26 cellular contexts compared by ENCODE assay signal in genomic region chr14:89243765-89244164, GRCh38.
DNase-seq lines count a peak whose midpoint lies in the region; ATAC-seq, FAIRE-seq and TF ChIP-seq lines count a peak whose summit lies in the region.
"Had no signal": no experiment of that assay in that cellular context is flagged by ENCODE, and none has a peak within 500 bp of the region (broad histone marks: within the 10 kb centered on the region; RNA-seq: fewer than 3 reads in every experiment).

No MANE protein-coding gene starts in this region.

- peaks cover 36 to 38% of the 10 kb centered on the region in 2 experiments for H3K4me1 Mint-ChIP-seq in H9
- H3K4me1 Mint-ChIP-seq in T-helper 17 cell: peaks cover 39% of the 10 kb centered on the region
- H3K4me1 Mint-ChIP-seq in memory B cell: peaks cover 41% of the 10 kb centered on the region
- peaks cover 29% of the 10 kb centered on the region for H3K4me1 Mint-ChIP-seq in type B pancreatic cell (ENCODE audit: unreplicated experiment)

- TF ChIP-seq CTCF in H9 (conservative IDR thresholded peaks at IDR 0.05): no peak
- no peak for TF ChIP-seq CTCF in type B pancreatic cell (conservative IDR thresholded peaks at IDR 0.05)

- H3K4ac ChIP-seq in H9 (ENCODE audit: low read depth, low read length): no peak overlapping the region

- H4K5ac ChIP-seq in H9 (ENCODE audit: insufficient read length, low read depth, low read length): no peak overlapping the region

- H3K4me3 Mint-ChIP-seq in H9 (peak overlapping the region in 1 of 2 experiments; percentile 10; a peak in 1 of 5 replicates), T-helper 17 cell (no peak overlapping the region), memory B cell (no peak overlapping the region), type B pancreatic cell (no peak overlapping the region)
- H3K4me3 Mint-ChIP-seq: activated CD4-positive, alpha-beta memory T cell treated with anti-CD3 and anti-CD28 coated beads, Interleukin-2, amount 10 ng/mL, durations not matched to agents 7 days and 5 days; activated naive CD4-positive, alpha-beta T cell treated with anti-CD3 and anti-CD28 coated beads, Interleukin-2, amount 10 ng/mL, durations not matched to agents 7 days and 5 days; stimulated activated naive CD8-positive, alpha-beta T cell treated with anti-CD3 and anti-CD28 coated beads, Interleukin-15, amount 100 ng/mL, for 72 hours had no signal

- H3K56ac ChIP-seq in H9 (ENCODE audit: insufficient read length, low read depth, low read length): no peak overlapping the region

- FAIRE-seq in RCC 7860 (lab: Jason Lieb, UNC): no peak
- FAIRE-seq: colon, D721Med, GM12891 had no signal

- H3K9me3 ChIP-seq in H9 (ENCODE audit: control insufficient read depth, low read depth, low read length) (no peaks in the 10 kb centered on the region), T-helper 17 cell (ENCODE audit: control insufficient read depth, low read length, poor library complexity, severe bottlenecking) (no peaks in the 10 kb centered on the region)
- H3K9me3 ChIP-seq: breast epithelium, heart left ventricle, SJSA1, tibial artery had no signal

- no peak overlapping the region for H3K9ac ChIP-seq in H9 (ENCODE audit: extremely low read depth, insufficient read length, low read length)
- H3K9ac ChIP-seq: GM23248 had no signal

- H3K23ac ChIP-seq in H9 (ENCODE audit: insufficient read length, low read depth, low read length): no peak overlapping the region

- ATAC-seq in T-helper 17 cell (no peak), memory B cell (ENCODE audit: low read depth) (no peak), HG03378 (IDR thresholded peaks at IDR 0.05; ENCODE audit: unreplicated experiment) (no peak)
- ATAC-seq: stimulated activated naive CD8-positive, alpha-beta T cell treated with anti-CD3 and anti-CD28 coated beads, Interleukin-15, amount 100 ng/mL, for 72 hours had no signal

- no peak overlapping the region for H2AFZ ChIP-seq in H9 (ENCODE audit: low read length)
- H2AFZ ChIP-seq: GM23248 had no signal

- no peak overlapping the region for H3K18ac ChIP-seq in H9 (ENCODE audit: insufficient read length, low read depth, low read length)

- no peaks in the 10 kb centered on the region for H3K23me2 ChIP-seq in H9 (ENCODE audit: insufficient read length, low read depth, low read length, poor library complexity, severe bottlenecking)

- peaks cover 9% of the 10 kb centered on the region; the same call in 1 of the 2 replicates for H3K79me2 ChIP-seq in H9 (ENCODE audit: insufficient read depth, low read length)

- H3K27me3 Mint-ChIP-seq in H9 (ENCODE audit: low read depth) (no peaks in the 10 kb centered on the region), T-helper 17 cell (no peaks in the 10 kb centered on the region), memory B cell (no peaks in the 10 kb centered on the region), type B pancreatic cell (no peaks in the 10 kb centered on the region)
- H3K27me3 Mint-ChIP-seq: activated CD4-positive, alpha-beta memory T cell treated with anti-CD3 and anti-CD28 coated beads, Interleukin-2, amount 10 ng/mL, durations not matched to agents 7 days and 5 days; activated naive CD4-positive, alpha-beta T cell treated with anti-CD3 and anti-CD28 coated beads, Interleukin-2, amount 10 ng/mL, durations not matched to agents 7 days and 5 days; stimulated activated naive CD8-positive, alpha-beta T cell treated with anti-CD3 and anti-CD28 coated beads, Interleukin-15, amount 100 ng/mL, for 72 hours had no signal

- WGBS in H9 (ENCODE audit: extremely low coverage, insufficient read length, low lambda C conversion rate): no CpG with 5 or more reads among the region's 6 CpGs

- H3K27ac Mint-ChIP-seq in H9 (peak overlapping the region; percentile 18 to 65 (median 24); a peak in 4 of 7 replicates), T-helper 17 cell (peak overlapping the region; percentile 79), memory B cell (peak overlapping the region; percentile 43), type B pancreatic cell (peak overlapping the region; percentile 29)
- H3K27ac Mint-ChIP-seq: activated CD4-positive, alpha-beta memory T cell treated with anti-CD3 and anti-CD28 coated beads, Interleukin-2, amount 10 ng/mL, durations not matched to agents 7 days and 5 days; activated naive CD4-positive, alpha-beta T cell treated with anti-CD3 and anti-CD28 coated beads, Interleukin-2, amount 10 ng/mL, durations not matched to agents 7 days and 5 days; stimulated activated naive CD8-positive, alpha-beta T cell treated with anti-CD3 and anti-CD28 coated beads, Interleukin-15, amount 100 ng/mL, for 72 hours had no signal

- no peak overlapping the region for H2BK15ac ChIP-seq in H9 (ENCODE audit: low read depth, low read length)

- H3K36me3 Mint-ChIP-seq in H9 (ENCODE audit: insufficient read depth in 1 of 3, low read depth in 3 of 3) (peaks cover 3 to 17% (median 5%) of the 10 kb centered on the region in 3 experiments; a peak in 5 of 7 replicates), T-helper 17 cell (ENCODE audit: low read depth) (peaks cover 6% of the 10 kb centered on the region), memory B cell (peaks cover 14% of the 10 kb centered on the region), type B pancreatic cell (peaks cover 13% of the 10 kb centered on the region)

- no peaks in the 10 kb centered on the region for H3K27me3 ChIP-seq in H9 (ENCODE audit: insufficient read depth, low read length)
- H3K27me3 ChIP-seq: breast epithelium, heart left ventricle, SJSA1, tibial artery had no signal

- no peak overlapping the region for H2BK12ac ChIP-seq in H9 (ENCODE audit: insufficient read length, low read depth, low read length)

- H4K91ac ChIP-seq in H9 (ENCODE audit: insufficient read length, low read depth, low read length): no peak overlapping the region

- H3K9me3 Mint-ChIP-seq in H9 (no peaks in the 10 kb centered on the region), memory B cell (no peaks in the 10 kb centered on the region), type B pancreatic cell (no peaks in the 10 kb centered on the region)
- H3K9me3 Mint-ChIP-seq: activated CD4-positive, alpha-beta memory T cell treated with anti-CD3 and anti-CD28 coated beads, Interleukin-2, amount 10 ng/mL, durations not matched to agents 7 days and 5 days; activated naive CD4-positive, alpha-beta T cell treated with anti-CD3 and anti-CD28 coated beads, Interleukin-2, amount 10 ng/mL, durations not matched to agents 7 days and 5 days; stimulated activated naive CD8-positive, alpha-beta T cell treated with anti-CD3 and anti-CD28 coated beads, Interleukin-15, amount 100 ng/mL, for 72 hours had no signal

- no peak overlapping the region for H3K27ac ChIP-seq in H9 (ENCODE audit: insufficient read length, low read depth, low read length)
- H3K27ac ChIP-seq: breast epithelium, GM23248, SJSA1 had no signal

- no peak overlapping the region for H2BK120ac ChIP-seq in H9 (ENCODE audit: low read depth, low read length, poor library complexity, severe bottlenecking)

- H4K8ac ChIP-seq in H9 (replicated peaks; ENCODE audit: insufficient read length, low read depth, low read length): no peak overlapping the region

- H2BK5ac ChIP-seq in H9 (ENCODE audit: insufficient read length, low read length): no peak overlapping the region

- no peak overlapping the region for H3K14ac ChIP-seq in H9 (ENCODE audit: insufficient read depth, low read length)

- H3K4me2 ChIP-seq in H9 (ENCODE audit: insufficient read depth, insufficient read length, low read length): no peak overlapping the region

- H2BK20ac ChIP-seq in H9 (ENCODE audit: low read depth, low read length, poor library complexity, severe bottlenecking): no peak overlapping the region

- H3T11ph ChIP-seq in H9 (ENCODE audit: low read length): no peak overlapping the region

- H2AK5ac ChIP-seq in H9 (ENCODE audit: insufficient read length, low read length): no peak overlapping the region

- DNase-seq in H9 (no peak), T-helper 17 cell (no peak), memory B cell (ENCODE audit: low spot score in 2 of 2) (no peak), type B pancreatic cell (ENCODE audit: extremely low spot score, unreplicated experiment) (no peak), RCC 7860 (ENCODE audit: low spot score) (no peak)
- no peak for DNase-seq in effector CD8-positive, alpha-beta T cell (lab: John Stamatoyannopoulos, UW)
- DNase-seq: activated CD4-positive, alpha-beta memory T cell treated with anti-CD3 and anti-CD28 coated beads, Interleukin-2, amount 10 ng/mL, durations not matched to agents 7 days and 5 days; activated CD4-positive, CD25-positive, alpha-beta regulatory T cell treated with anti-CD3 and anti-CD28 coated beads, Interleukin-2, amount 50 U/mL, for 72 hours; activated CD8-positive, alpha-beta memory T cell treated with anti-CD3 and anti-CD28 coated beads, Interleukin-2, amount 50 U/mL, for 48 hours; activated naive CD4-positive, alpha-beta T cell treated with anti-CD3 and anti-CD28 coated beads, Interleukin-2, amount 10 ng/mL, durations not matched to agents 7 days and 5 days; amniotic stem cell; GM23248; heart left ventricle; mesendoderm; NCI-H1694; NCI-H226; NCI-H748 treated with DMSO at 0.1 percent for 48 hours; RPMI8226; stimulated activated naive CD8-positive, alpha-beta T cell treated with anti-CD3 and anti-CD28 coated beads, Interleukin-15, amount 100 ng/mL, for 72 hours; tibial artery had no signal

- peaks cover 4% of the 10 kb centered on the region for H4K20me1 ChIP-seq in H9 (ENCODE audit: control insufficient read depth, insufficient read depth, insufficient read length)

- H3K4me1 ChIP-seq in H9 (ENCODE audit: insufficient read depth, low read length): peaks cover 16% of the 10 kb centered on the region
- H3K4me1 ChIP-seq: breast epithelium, SJSA1 had no signal

- peaks cover 10% of the 10 kb centered on the region for H3K79me1 ChIP-seq in H9 (ENCODE audit: insufficient read depth, low read depth, low read length, poor library complexity, severe bottlenecking)

Comparison
In these comparisons a context has a peak if more than half of its experiments do, and no peak if none do; other contexts are left out.
1. H3K27ac Mint-ChIP-seq: peak in every context shown above with its lines; median percentile 79 in T-helper 17 cell; 43 in memory B cell; 29 in type B pancreatic cell; 24 in H9.